ENCODE assay signal across 8 cellular contexts in genomic region chr2:26346454-26347053, GRCh38. TPM values are rescaled to one million over a fixed set of nuclear protein-coding genes. Genes with fewer than 3 reads are reported as not detected.
A peak's percentile ranks its signal among the peaks of the same experiment; 100 is the strongest.
DNase-seq lines count a peak whose midpoint lies in the region; ATAC-seq and TF ChIP-seq lines count a peak whose summit lies in the region.

Gene ADGRF3 (minus strand): TSS chr2:26346789. CDS start chr2:26346234, 555 bp downstream.

- peaks cover 40% of the 10 kb centered on the region for H3K4me1 Mint-ChIP-seq in chondrocyte (ENCODE audit: low read depth)

- TF ChIP-seq CTCF in chondrocyte (IDR thresholded peaks at IDR 0.05), result no peak

- H3K4me3 Mint-ChIP-seq in chondrocyte (ENCODE audit: unreplicated experiment), result peak within 1 kb of the TSS; percentile 94

- no peaks in the 10 kb centered on the region for H3K27me3 ChIP-seq in layer of hippocampus (ENCODE audit: control insufficient read depth, insufficient read depth, low read length)

- H3K27ac ChIP-seq in layer of hippocampus (ENCODE audit: low read depth, low read length), result peak within 1 kb of the TSS; percentile 88

- DNase-seq in SHP77 (lab: John Stamatoyannopoulos, UW) (peak; percentile 22 to 74), SHP77 treated with DMSO at 0.1 percent for 48 hours (lab: John Stamatoyannopoulos, UW) (no peak), NCI-H2227 treated with DMSO at 0.1 percent for 48 hours (lab: John Stamatoyannopoulos, UW) (peak; percentile 50), chondrocyte (ENCODE audit: low spot score) (no peak)
- DNase-seq in activated CD4-positive, CD25-positive, alpha-beta regulatory T cell treated with anti-CD3 and anti-CD28 coated beads, Interleukin-2, amount 50 U/mL, for 72 hours, result peak; percentile 60
- DNase-seq in stimulated activated CD4-positive, alpha-beta T cell treated with anti-CD3 and anti-CD28 coated beads, Interleukin-1b, Interleukin-23, amount 100 ng/mL, for 48 hours, result peak; percentile 67

- no peaks in the 10 kb centered on the region for H3K27me3 Mint-ChIP-seq in chondrocyte (ENCODE audit: low read depth)

- H3K9me3 Mint-ChIP-seq in chondrocyte (ENCODE audit: low read depth), result no peaks in the 10 kb centered on the region

- ATAC-seq in GM21528 (IDR thresholded peaks at IDR 0.05; ENCODE audit: low FRiP score, unreplicated experiment), result no peak

- H3K36me3 Mint-ChIP-seq in chondrocyte (ENCODE audit: low read depth), result no peaks in the 10 kb centered on the region

- peak within 1 kb of the TSS; percentile 99 for H3K27ac Mint-ChIP-seq in chondrocyte (ENCODE audit: unreplicated experiment)

RNA-seq across cellular contexts. Expression of gene ADGRF3, which starts in this region (rescaled TPM):
- total RNA-seq in chondrocyte, result 0.10 to 0.85 TPM (median 0.12 TPM) in 3 replicates

Comparison
In these comparisons a context has a peak if more than half of its experiments do, and no peak if none do; other contexts are left out.
1. DNase-seq: peak in SHP77 (2 of 2), NCI-H2227 treated with DMSO at 0.1 percent for 48 hours (single experiment), activated CD4-positive, CD25-positive, alpha-beta regulatory T cell treated with anti-CD3 and anti-CD28 coated beads, Interleukin-2, amount 50 U/mL, for 72 hours (single experiment) and stimulated activated CD4-positive, alpha-beta T cell treated with anti-CD3 and anti-CD28 coated beads, Interleukin-1b, Interleukin-23, amount 100 ng/mL, for 48 hours (single experiment); none in SHP77 treated with DMSO at 0.1 percent for 48 hours (single experiment) and chondrocyte (single experiment).